In the genomic region with DNA sequence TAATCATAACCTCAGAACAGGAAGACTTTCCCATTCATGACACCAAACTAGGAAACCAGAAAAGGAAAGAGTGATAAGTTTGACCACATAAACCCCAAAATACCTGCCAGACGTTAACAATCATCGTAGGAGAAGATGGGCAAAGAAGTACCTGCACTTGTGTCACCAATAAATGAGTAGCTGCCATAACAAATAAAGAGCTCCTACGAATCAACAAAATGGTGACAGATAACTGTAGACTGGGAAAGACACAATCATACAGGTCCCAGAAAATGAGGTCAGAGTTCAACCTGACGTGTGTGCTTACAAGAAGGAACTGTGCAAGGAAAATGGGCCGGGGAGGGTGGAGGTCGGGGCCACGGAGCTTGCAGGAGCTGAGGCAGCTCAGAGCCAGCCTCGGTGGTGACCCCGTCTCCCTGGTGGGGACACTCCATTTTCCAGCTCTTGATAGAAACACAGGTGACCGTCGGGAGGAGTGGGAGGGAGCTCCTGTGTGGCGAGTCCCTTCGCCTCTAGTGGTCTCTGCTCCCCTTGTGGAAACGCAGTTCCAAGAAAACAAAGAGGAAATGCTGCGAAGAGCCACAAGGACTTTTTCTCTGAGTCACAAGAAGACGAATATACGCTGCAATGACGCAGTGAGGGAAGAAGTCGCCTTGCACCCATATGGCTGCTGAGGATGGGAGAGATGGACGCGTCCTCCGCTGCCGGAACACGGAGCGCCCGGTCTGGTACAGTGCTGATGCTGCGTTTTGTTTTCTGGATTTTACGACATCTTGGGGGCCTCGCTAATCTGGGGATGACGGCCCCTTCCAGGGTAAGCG, we compare ENCODE assay signal across 19 cellular contexts. TPM values are rescaled to one million over a fixed set of nuclear protein-coding genes. Genes with fewer than 3 reads are reported as not detected.
DNase-seq lines count a peak whose midpoint lies in the region; ATAC-seq lines count a peak whose summit lies in the region.
"Had no signal": no experiment of that assay in that cellular context is flagged by ENCODE, and none has a peak within 500 bp of the region (broad histone marks: within the 10 kb centered on the region; RNA-seq: fewer than 3 reads in every experiment).

No MANE protein-coding gene starts in this region.

- no peaks in the 10 kb centered on the region for H3K9me3 Mint-ChIP-seq in T-cell
- H3K9me3 Mint-ChIP-seq in effector memory CD8-positive, alpha-beta T cell: no peaks in the 10 kb centered on the region
- peaks cover 5% of the 10 kb centered on the region for H3K9me3 Mint-ChIP-seq in stimulated activated naive CD8-positive, alpha-beta T cell treated with anti-CD3 and anti-CD28 coated beads, Interleukin-15, Interleukin-2, amounts not matched to agents 100 ng/mL and 50 ng/mL, for 24 hours
- H3K9me3 Mint-ChIP-seq: stimulated activated memory B cell treated with anti-CD40 and anti-IgM and Interleukin-4, amounts not matched to agents 10 μg/mL and 1 μg/mL and 100 μg/mL, for 72 hours had no signal

- H3K27ac Mint-ChIP-seq in T-cell: peak overlapping the region; percentile 32 to 81
- H3K27ac Mint-ChIP-seq in effector memory CD8-positive, alpha-beta T cell: peak overlapping the region in 1 of 2 donors; percentile 65
- peak overlapping the region; percentile 96 for H3K27ac Mint-ChIP-seq in stimulated activated naive CD8-positive, alpha-beta T cell treated with anti-CD3 and anti-CD28 coated beads, Interleukin-15, Interleukin-2, amounts not matched to agents 100 ng/mL and 50 ng/mL, for 24 hours
- H3K27ac Mint-ChIP-seq: stimulated activated memory B cell treated with anti-CD40 and anti-IgM and Interleukin-4, amounts not matched to agents 10 μg/mL and 1 μg/mL and 100 μg/mL, for 72 hours had no signal

- no peaks in the 10 kb centered on the region for H3K27me3 Mint-ChIP-seq in T-cell
- H3K27me3 Mint-ChIP-seq in effector memory CD8-positive, alpha-beta T cell: no peaks in the 10 kb centered on the region
- H3K27me3 Mint-ChIP-seq in stimulated activated naive CD8-positive, alpha-beta T cell treated with anti-CD3 and anti-CD28 coated beads, Interleukin-15, Interleukin-2, amounts not matched to agents 100 ng/mL and 50 ng/mL, for 24 hours: no peaks in the 10 kb centered on the region
- H3K27me3 Mint-ChIP-seq: stimulated activated memory B cell treated with anti-CD40 and anti-IgM and Interleukin-4, amounts not matched to agents 10 μg/mL and 1 μg/mL and 100 μg/mL, for 72 hours had no signal

- peak; percentile 33 for DNase-seq in stimulated activated CD4-positive, alpha-beta T cell treated with anti-CD3 and anti-CD28 coated beads, Interleukin-15, amount 100 ng/mL, for 24 hours
- no peak for DNase-seq in stimulated activated CD4-positive, alpha-beta T cell treated with anti-CD3 and anti-CD28 coated beads, Interleukin-1b, Interleukin-23, amount 100 ng/mL, for 48 hours
- no peak for DNase-seq in T-cell
- no peak for DNase-seq in effector memory CD8-positive, alpha-beta T cell
- DNase-seq in NCI-H2107 (lab: John Stamatoyannopoulos, UW): no peak
- no peak for DNase-seq in NOMO-1 treated with DMSO at 0.1 percent for 48 hours (lab: John Stamatoyannopoulos, UW; ENCODE audit: unreplicated experiment)
- DNase-seq: activated naive CD4-positive, alpha-beta T cell treated with anti-CD3 and anti-CD28 coated beads, Interleukin-2, amount 50 U/mL, for 16 hours; brain microvascular endothelial cell; colonic mucosa; EL; mucosa of descending colon; NCI-H526 treated with DMSO at 0.1 percent for 48 hours; occipital lobe; transverse colon had no signal

- POLR2A ChIA-PET in T-cell (lab: Charles Lee): interaction anchor here in 1 of 2 donors (0.6 kb wide), 1 partner anchor 9 kb away, joined by 3 read pairs; no protein-coding TSS in a partner anchor

- H3K4me1 Mint-ChIP-seq in T-cell: peaks cover 27 to 46% (median 37%) of the 10 kb centered on the region in 3 donors
- H3K4me1 Mint-ChIP-seq in effector memory CD8-positive, alpha-beta T cell (ENCODE audit: low read depth in 2 of 2): peaks cover 30 to 32% of the 10 kb centered on the region in 2 donors
- H3K4me1 Mint-ChIP-seq in stimulated activated naive CD8-positive, alpha-beta T cell treated with anti-CD3 and anti-CD28 coated beads, Interleukin-15, Interleukin-2, amounts not matched to agents 100 ng/mL and 50 ng/mL, for 24 hours (ENCODE audit: low read depth): peaks cover 56% of the 10 kb centered on the region

- ATAC-seq in T-cell (replicated peaks in 1 of 4) (no peak), HG03565 (IDR thresholded peaks at IDR 0.05; ENCODE audit: unreplicated experiment) (no peak)
- ATAC-seq in effector memory CD8-positive, alpha-beta T cell (replicated peaks): peak; percentile 13
- ATAC-seq: mucosa of descending colon; Right ventricle myocardium inferior; stimulated activated memory B cell treated with anti-CD40 and anti-IgM and Interleukin-4, amounts not matched to agents 10 μg/mL and 1 μg/mL and 100 μg/mL, for 72 hours had no signal

- H3K36me3 Mint-ChIP-seq in T-cell: no peaks in the 10 kb centered on the region
- peaks cover 3% of the 10 kb centered on the region for H3K36me3 Mint-ChIP-seq in effector memory CD8-positive, alpha-beta T cell (ENCODE audit: insufficient read depth)
- peaks cover 17% of the 10 kb centered on the region for H3K36me3 Mint-ChIP-seq in stimulated activated naive CD8-positive, alpha-beta T cell treated with anti-CD3 and anti-CD28 coated beads, Interleukin-15, Interleukin-2, amounts not matched to agents 100 ng/mL and 50 ng/mL, for 24 hours (ENCODE audit: low read depth)

- CTCF ChIA-PET in T-cell (lab: Charles Lee): interaction anchor here in 1 of 2 donors (0.6 to 0.9 kb wide), 5 partner anchors 9 to 469 kb away, joined by 3 read pairs; a partner anchor contains a TSS

- peak overlapping the region in 1 of 3 donors; percentile 13 for H3K4me3 Mint-ChIP-seq in T-cell
- H3K4me3 Mint-ChIP-seq in effector memory CD8-positive, alpha-beta T cell: no peak overlapping the region
- H3K4me3 Mint-ChIP-seq in stimulated activated naive CD8-positive, alpha-beta T cell treated with anti-CD3 and anti-CD28 coated beads, Interleukin-15, Interleukin-2, amounts not matched to agents 100 ng/mL and 50 ng/mL, for 24 hours: peak overlapping the region; percentile 74
- H3K4me3 Mint-ChIP-seq: stimulated activated memory B cell treated with anti-CD40 and anti-IgM and Interleukin-4, amounts not matched to agents 10 μg/mL and 1 μg/mL and 100 μg/mL, for 72 hours had no signal

RNA-seq across cellular contexts. Expression of a gene that starts 9.5 kb away (rescaled TPM):
- total RNA-seq in T-cell: 10 to 100 TPM; 25.6 to 35.0 (median 32.1) TPM

RNA-seq across cellular contexts. Expression of a gene that starts 17.4 kb away (rescaled TPM):
- total RNA-seq in T-cell: 10 to 100 TPM; 12.6 to 28.9 (median 19.4) TPM
- total RNA-seq: endothelial cell of umbilical vein, occipital lobe had no signal
